Comparison of ENCODE assay signal across 1 cellular context in genomic region chr1:187146388-187146787, GRCh38.
TF ChIP-seq lines count a peak whose summit lies in the region.

No MANE protein-coding gene starts in this region.

TF ChIP-seq in K562, 482 proteins besides CTCF, POLR2A, EP300 and RAD21 (continued from another document):
- TF ChIP-seq ZBTB43 (CRISPR knock-in tag; IDR thresholded peaks at IDR 0.05) (no peak), PCBP2 (IDR thresholded peaks at IDR 0.05; ENCODE audit: low read depth, low read length, poor library complexity, severe bottlenecking) (peak; percentile 65)
TF ChIP-seq in K562: peak in this region for 1.
